In genomic region chr3:48070030-48070429, GRCh38 we compare ENCODE assay signal across 18 cellular contexts. TPM values are rescaled to one million over a fixed set of nuclear protein-coding genes. Genes with fewer than 3 reads are reported as not detected.
DNase-seq lines count a peak whose midpoint lies in the region; ATAC-seq and TF ChIP-seq lines count a peak whose summit lies in the region.
"Had no signal": no experiment of that assay in that cellular context is flagged by ENCODE, and none has a peak within 500 bp of the region (broad histone marks: within the 10 kb centered on the region; RNA-seq: fewer than 3 reads in every experiment).

No MANE protein-coding gene starts in this region.

- H3K4me2 ChIP-seq in Karpas-422 (ENCODE audit: low read depth, low read length, poor library complexity, severe bottlenecking) = no peak overlapping the region
- H3K4me2 ChIP-seq in hepatocyte = peak overlapping the region; percentile 23
- no peak overlapping the region for H3K4me2 ChIP-seq in smooth muscle cell

- peaks cover 13% of the 10 kb centered on the region for H3K4me1 ChIP-seq in cardiac muscle cell (ENCODE audit: low read depth)
- H3K4me1 ChIP-seq in Karpas-422 (ENCODE audit: low read length) = peaks cover 8% of the 10 kb centered on the region
- H3K4me1 ChIP-seq in hepatocyte (ENCODE audit: insufficient read depth) = peaks cover 11% of the 10 kb centered on the region
- peaks cover 13% of the 10 kb centered on the region for H3K4me1 ChIP-seq in smooth muscle cell (ENCODE audit: low read depth)

- DNase-seq in cardiac muscle cell (ENCODE audit: low read depth in 1 of 2, low spot score in 1 of 2) = no peak
- no peak for DNase-seq in left ventricle myocardium superior
- DNase-seq in Karpas-422 = no peak
- no peak for DNase-seq in hepatocyte (ENCODE audit: low spot score)
- DNase-seq in smooth muscle cell (lab: John Stamatoyannopoulos, UW; ENCODE audit: unreplicated experiment) = no peak
- no peak for DNase-seq in posterior vena cava (ENCODE audit: low spot score)
- no peak for DNase-seq in WERI-Rb-1
- DNase-seq: C1 segment of cervical spinal cord; CD8-positive, alpha-beta memory T cell; GOT3; NCI-H1105; NCI-H2081; NCI-H2171 treated with DMSO at 0.1 percent for 48 hours; NCI-H446; SHP77 had no signal

- intact Hi-C loops in left ventricle myocardium superior (cut with micrococcal nuclease) (no loop called here), posterior vena cava (cut with DNase I) (no loop called here)

- no peaks in the 10 kb centered on the region for H3K27me3 ChIP-seq in cardiac muscle cell
- H3K27me3 ChIP-seq in Karpas-422 (ENCODE audit: low read length) = no peaks in the 10 kb centered on the region
- H3K27me3 ChIP-seq in hepatocyte = no peaks in the 10 kb centered on the region
- H3K27me3 ChIP-seq in smooth muscle cell (ENCODE audit: low read depth) = no peaks in the 10 kb centered on the region
- no peaks in the 10 kb centered on the region for H3K27me3 ChIP-seq in WERI-Rb-1 (ENCODE audit: insufficient read depth, low read depth, severe bottlenecking)

- H4K20me1 ChIP-seq in Karpas-422 (ENCODE audit: insufficient read depth, low read depth, low read length) (no peaks in the 10 kb centered on the region), hepatocyte (ENCODE audit: insufficient read depth, poor library complexity, severe bottlenecking) (peaks cover 76% of the 10 kb centered on the region), smooth muscle cell (ENCODE audit: low read depth) (peaks cover 99% of the 10 kb centered on the region)

- no peaks in the 10 kb centered on the region for H3K9me2 ChIP-seq in Karpas-422 (replicated peaks; ENCODE audit: insufficient read depth, low read length)
- no peaks in the 10 kb centered on the region for H3K9me2 ChIP-seq in hepatocyte (replicated peaks; ENCODE audit: insufficient read depth)

- H3K27ac ChIP-seq in cardiac muscle cell (peak overlapping the region; percentile 49), Karpas-422 (ENCODE audit: low read length) (peak overlapping the region; percentile 54; the same call in 1 of the 2 replicates), hepatocyte (peak overlapping the region; percentile 53), smooth muscle cell (ENCODE audit: low read depth) (peak overlapping the region; percentile 46), WERI-Rb-1 (no peak overlapping the region)

- ATAC-seq in left ventricle myocardium superior = no peak
- no peak for ATAC-seq in GM19455 (IDR thresholded peaks at IDR 0.05; ENCODE audit: unreplicated experiment)
- ATAC-seq: HCT116 had no signal

- H3K79me2 ChIP-seq in Karpas-422 (ENCODE audit: low read length) = peaks cover 90% of the 10 kb centered on the region
- peaks cover 94% of the 10 kb centered on the region for H3K79me2 ChIP-seq in hepatocyte
- H3K79me2 ChIP-seq in smooth muscle cell (ENCODE audit: low read depth) = peaks cover 97% of the 10 kb centered on the region

- WGBS in hepatocyte (ENCODE audit: low lambda C conversion rate, missing lambda C conversion rate) = 97% methylated on average over 2 of the region's 2 CpGs
- 91% methylated on average over 2 of the region's 2 CpGs for WGBS in smooth muscle cell (ENCODE audit: low lambda C conversion rate)

- TF ChIP-seq CTCF in cardiac muscle cell (IDR thresholded peaks at IDR 0.05; ENCODE audit: low read depth, low read length) (no peak), hepatocyte (IDR thresholded peaks at IDR 0.05; ENCODE audit: poor library complexity) (no peak), smooth muscle cell (IDR thresholded peaks at IDR 0.05; ENCODE audit: borderline replicate concordance, insufficient read depth, poor library complexity, severe bottlenecking) (no peak), WERI-Rb-1 (IDR thresholded peaks at IDR 0.05; ENCODE audit: low read depth, low read length) (no peak)

- no peak overlapping the region for H2AFZ ChIP-seq in Karpas-422 (ENCODE audit: low read length)
- no peak overlapping the region for H2AFZ ChIP-seq in hepatocyte
- no peak overlapping the region for H2AFZ ChIP-seq in smooth muscle cell (ENCODE audit: low read depth)

- H3K9me3 ChIP-seq in cardiac muscle cell (ENCODE audit: low read depth) (no peaks in the 10 kb centered on the region), Karpas-422 (ENCODE audit: low read length) (no peaks in the 10 kb centered on the region), hepatocyte (ENCODE audit: low read depth) (no peaks in the 10 kb centered on the region), smooth muscle cell (replicated peaks; ENCODE audit: low read depth) (no peaks in the 10 kb centered on the region), WERI-Rb-1 (ENCODE audit: severe bottlenecking) (no peaks in the 10 kb centered on the region)

- H3K4me3 ChIP-seq in cardiac muscle cell = no peak overlapping the region
- no peak overlapping the region for H3K4me3 ChIP-seq in Karpas-422 (ENCODE audit: low read length)
- H3K4me3 ChIP-seq in hepatocyte = no peak overlapping the region
- no peak overlapping the region for H3K4me3 ChIP-seq in smooth muscle cell
- H3K4me3 ChIP-seq in WERI-Rb-1 (ENCODE audit: low read depth, low read length) = no peak overlapping the region
- H3K4me3 ChIP-seq: SK-N-MC had no signal

- H3K36me3 ChIP-seq in cardiac muscle cell = no peaks in the 10 kb centered on the region
- H3K36me3 ChIP-seq in Karpas-422 (ENCODE audit: insufficient read depth, low read length) = 0 out of 2 replicates have a peak, but pooled peaks cover 3% of the 10 kb centered on the region
- H3K36me3 ChIP-seq in hepatocyte (replicated peaks; ENCODE audit: insufficient read depth, low read depth) = no peaks in the 10 kb centered on the region
- no peaks in the 10 kb centered on the region for H3K36me3 ChIP-seq in smooth muscle cell (ENCODE audit: low read depth)
- H3K36me3 ChIP-seq in WERI-Rb-1 = no peaks in the 10 kb centered on the region; the same call in 1 of the 2 replicates

- H3K9ac ChIP-seq in Karpas-422 (ENCODE audit: low read length) = no peak overlapping the region
- no peak overlapping the region for H3K9ac ChIP-seq in smooth muscle cell (ENCODE audit: low read depth)

- peaks cover 4% of the 10 kb centered on the region for H3F3A ChIP-seq in smooth muscle cell (ENCODE audit: low read depth)

RNA-seq across cellular contexts. Expression of gene MAP4, which starts 53.8 kb away (rescaled TPM):
- total RNA-seq in cardiac muscle cell (133 and 138 TPM in 2 replicates), left ventricle myocardium superior (680 TPM), hepatocyte (64.7 and 85.5 TPM in 2 replicates), smooth muscle cell (109 and 114 TPM in 2 replicates), posterior vena cava (100 to 1,000 TPM; 332 to 380 TPM)
- polyA plus RNA-seq in cardiac muscle cell (136 and 145 TPM in 2 replicates), hepatocyte (91.1 and 91.3 TPM in 2 replicates), smooth muscle cell (159 and 166 TPM in 2 replicates)
- total RNA-seq in Karpas-422 (2014; rRNA removed; shearing (Covaris generic); ENCODE audit: low replicate concordance) = 45.6 and 47.4 TPM in 2 replicates
